Comparison of ENCODE assay signal across 1 cellular context in the genomic region with DNA sequence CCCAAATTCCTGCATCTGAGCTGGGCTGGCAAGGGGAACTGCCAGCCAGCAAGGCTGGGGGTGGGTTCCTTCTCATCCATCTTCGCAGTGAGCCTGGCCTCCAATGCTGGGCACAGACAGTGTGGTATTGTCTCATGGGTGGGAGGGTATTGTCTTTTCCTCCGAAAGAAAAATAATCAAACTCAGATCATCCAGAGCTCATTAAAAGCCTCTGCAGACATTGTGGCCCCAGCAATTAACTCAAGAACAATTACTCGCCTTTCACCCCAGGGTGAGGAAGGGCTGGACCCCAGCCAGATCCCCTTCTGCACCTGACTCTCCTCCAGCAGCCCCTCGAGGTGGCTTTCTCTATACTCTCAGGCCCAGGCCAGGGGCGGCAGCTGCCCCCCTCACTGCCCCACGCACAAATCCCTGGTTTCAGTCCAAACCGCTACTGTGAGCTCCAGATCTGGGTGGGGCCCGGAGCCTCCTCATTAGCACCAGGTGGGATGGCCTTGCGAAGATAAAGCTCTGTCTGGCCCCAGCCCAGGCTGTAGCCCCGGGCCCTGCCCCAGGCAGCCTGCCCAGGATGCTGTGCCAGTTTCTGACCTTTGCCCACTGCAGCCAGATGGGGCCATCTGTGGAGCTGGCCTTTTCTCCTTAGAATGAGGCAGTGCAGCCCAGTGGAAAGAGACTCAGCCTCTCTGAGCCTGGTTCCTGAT.
TF ChIP-seq lines count a peak whose summit lies in the region.

No MANE protein-coding gene starts in this region.

TF ChIP-seq in IMR-90, 13 proteins besides CTCF, POLR2A, EP300 and RAD21:
- no peak for TF ChIP-seq MAZ (IDR thresholded peaks at IDR 0.05; ENCODE audit: borderline replicate concordance, low read depth, low read length)
